ENCODE assay signal across 9 cellular contexts in the genomic region with DNA sequence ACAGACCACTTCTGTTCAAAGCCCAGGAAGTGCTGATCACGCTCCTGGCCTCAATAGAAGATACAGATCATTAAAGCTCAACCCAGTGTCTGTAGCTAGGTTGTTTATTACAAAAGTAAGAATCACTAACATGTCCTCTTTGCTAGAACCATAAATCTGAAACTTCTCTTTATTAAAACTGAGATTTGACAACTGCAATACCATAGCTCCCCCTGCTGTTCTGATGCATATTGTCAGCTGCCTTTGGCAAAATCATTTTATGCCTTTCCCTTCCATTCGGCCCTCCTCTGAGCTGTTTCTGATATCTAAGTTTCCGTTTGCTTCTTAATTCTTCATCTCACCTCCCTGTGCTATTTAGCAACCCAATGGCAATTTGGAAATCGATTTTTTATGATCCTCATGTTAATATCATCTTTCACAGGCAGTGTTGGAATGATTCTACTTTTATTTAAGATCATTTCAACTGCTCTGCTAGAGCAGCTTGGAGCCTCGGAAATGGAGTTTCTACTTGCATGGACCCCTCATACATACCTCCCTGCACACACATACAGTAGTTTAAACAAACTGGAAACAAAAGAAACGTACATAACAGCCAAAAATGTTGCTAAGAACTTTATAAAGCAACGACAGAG.
DNase-seq lines count a peak whose midpoint lies in the region; ATAC-seq lines count a peak whose summit lies in the region.
"Had no signal": no experiment of that assay in that cellular context is flagged by ENCODE, and none has a peak within 500 bp of the region (broad histone marks: within the 10 kb centered on the region; RNA-seq: fewer than 3 reads in every experiment).

No MANE protein-coding gene starts in this region.

- H3K27me3 ChIP-seq in endocrine pancreas (ENCODE audit: control insufficient read depth, insufficient read depth, low read length), result no peaks in the 10 kb centered on the region
- no peaks in the 10 kb centered on the region for H3K27me3 ChIP-seq in naive thymus-derived CD4-positive, alpha-beta T cell (ENCODE audit: control insufficient read depth in 2 of 2, insufficient read depth in 2 of 2, low read length in 2 of 2)

- no peaks in the 10 kb centered on the region for H3K27me3 Mint-ChIP-seq in naive thymus-derived CD4-positive, alpha-beta T cell
- H3K27me3 Mint-ChIP-seq: activated naive CD8-positive, alpha-beta T cell had no signal

- H3K36me3 Mint-ChIP-seq in naive thymus-derived CD4-positive, alpha-beta T cell, result no peaks in the 10 kb centered on the region
- H3K36me3 Mint-ChIP-seq: activated naive CD8-positive, alpha-beta T cell had no signal

- H3K9me3 Mint-ChIP-seq in naive thymus-derived CD4-positive, alpha-beta T cell, result peaks cover 0 to 17% (median 0%) of the 10 kb centered on the region in 11 donors

- H3K4me3 ChIP-seq in endocrine pancreas (ENCODE audit: control insufficient read depth, insufficient read depth, low read length), result peak overlapping the region; percentile 35
- no peak overlapping the region for H3K4me3 ChIP-seq in naive thymus-derived CD4-positive, alpha-beta T cell (ENCODE audit: low read length)

- no peaks in the 10 kb centered on the region for H3K9me3 ChIP-seq in endocrine pancreas (ENCODE audit: control insufficient read depth, low read length)
- no peaks in the 10 kb centered on the region for H3K9me3 ChIP-seq in naive thymus-derived CD4-positive, alpha-beta T cell (ENCODE audit: control insufficient read depth in 2 of 3, low read length in 3 of 3)

- no peak overlapping the region for H3K27ac ChIP-seq in naive thymus-derived CD4-positive, alpha-beta T cell (ENCODE audit: low read depth, low read length)

- H3K4me1 ChIP-seq in endocrine pancreas (ENCODE audit: control insufficient read depth, insufficient read depth, low read length), result peaks cover 5% of the 10 kb centered on the region
- no peaks in the 10 kb centered on the region for H3K4me1 ChIP-seq in naive thymus-derived CD4-positive, alpha-beta T cell (ENCODE audit: control insufficient read depth in 2 of 2, insufficient read depth in 2 of 2, low read length in 2 of 2)

- no peak overlapping the region for H3K27ac Mint-ChIP-seq in naive thymus-derived CD4-positive, alpha-beta T cell
- H3K27ac Mint-ChIP-seq: activated naive CD8-positive, alpha-beta T cell had no signal

- CTCF ChIA-PET in naive thymus-derived CD4-positive, alpha-beta T cell (lab: Charles Lee), result interaction anchor here (1.0 kb wide), 1 partner anchor 14 kb away, joined by 3 read pairs; no protein-coding TSS in a partner anchor

- intact Hi-C loops in naive thymus-derived CD4-positive, alpha-beta T cell (cut with micrococcal nuclease), result loop anchor here in 1 of 2 donors (1.0 to 2.0 kb wide), 2 partner anchors 491 to 807 kb away; no protein-coding TSS in a partner anchor

- peak; percentile 35 for ATAC-seq in GM19468 (IDR thresholded peaks at IDR 0.05; ENCODE audit: extremely low read depth, unreplicated experiment)
- peak; percentile 56 for ATAC-seq in naive thymus-derived CD4-positive, alpha-beta T cell

- POLR2A ChIA-PET in naive thymus-derived CD4-positive, alpha-beta T cell (lab: Charles Lee), result no interaction called here

- no peak overlapping the region for H3K9ac ChIP-seq in endocrine pancreas (ENCODE audit: control insufficient read depth, insufficient read depth, low read length)

- H3K4me3 Mint-ChIP-seq in naive thymus-derived CD4-positive, alpha-beta T cell, result no peak overlapping the region
- H3K4me3 Mint-ChIP-seq: activated naive CD8-positive, alpha-beta T cell had no signal

- H3K36me3 ChIP-seq in endocrine pancreas (ENCODE audit: control insufficient read depth, insufficient read depth, low read length), result no peaks in the 10 kb centered on the region
- no peaks in the 10 kb centered on the region for H3K36me3 ChIP-seq in naive thymus-derived CD4-positive, alpha-beta T cell (ENCODE audit: control insufficient read depth in 2 of 3, insufficient read depth in 3 of 3, low read length in 3 of 3)

- DNase-seq in NCI-H1436 (lab: John Stamatoyannopoulos, UW) (peak; percentile 19), NCI-H1436 treated with DMSO at 0.1 percent for 48 hours (lab: John Stamatoyannopoulos, UW) (no peak), HS-5 (ENCODE audit: low read depth) (peak; percentile 50), RKO (ENCODE audit: low spot score) (peak; percentile 63)
- DNase-seq in naive thymus-derived CD4-positive, alpha-beta T cell, result peak in 1 of 9 donors; percentile 0
- no peak for DNase-seq in activated CD8-positive, alpha-beta memory T cell treated with anti-CD3 and anti-CD28 coated beads for 24 hours

- H3K4me1 Mint-ChIP-seq in naive thymus-derived CD4-positive, alpha-beta T cell, result no peaks in the 10 kb centered on the region

Comparison
In these comparisons a context has a peak if more than half of its experiments do, and no peak if none do; other contexts are left out.
1. DNase-seq: peak in NCI-H1436 (single experiment), HS-5 (single experiment) and RKO (single experiment); none in NCI-H1436 treated with DMSO at 0.1 percent for 48 hours (single experiment) and activated CD8-positive, alpha-beta memory T cell treated with anti-CD3 and anti-CD28 coated beads for 24 hours (single experiment).